Comparison of ENCODE assay signal across 8 cellular contexts in the genomic region with DNA sequence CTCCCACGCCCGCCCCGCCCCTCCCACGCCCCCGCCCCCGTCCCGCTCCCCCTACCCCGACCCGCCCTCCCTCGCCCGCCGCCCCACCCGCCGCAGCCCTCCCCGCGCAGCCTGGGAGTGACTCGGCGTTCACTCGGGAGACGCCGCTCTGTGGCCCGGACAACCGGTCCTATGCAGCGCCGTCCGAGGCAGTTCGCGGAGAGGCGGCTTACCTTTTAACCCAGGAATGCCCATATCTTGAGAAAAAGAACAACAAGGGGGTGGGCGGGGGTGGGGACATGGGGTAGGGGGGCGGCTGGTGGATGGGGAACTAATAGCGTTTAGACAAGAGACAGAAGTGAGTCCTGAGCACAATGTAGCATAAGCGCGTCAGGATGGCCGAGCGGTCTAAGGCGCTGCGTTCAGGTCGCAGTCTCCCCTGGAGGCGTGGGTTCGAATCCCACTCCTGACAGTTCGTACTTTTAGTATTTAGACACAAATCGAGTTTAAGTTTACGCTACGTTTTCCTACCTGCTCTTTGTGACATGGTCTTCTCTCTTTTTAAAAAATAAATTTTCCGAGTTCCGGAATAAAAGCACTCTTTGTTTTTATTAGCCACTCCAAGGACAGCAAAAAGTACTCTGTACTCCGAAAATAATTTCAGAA. TPM values are rescaled to one million over a fixed set of nuclear protein-coding genes. Genes with fewer than 3 reads are reported as not detected.
DNase-seq lines count a peak whose midpoint lies in the region; ATAC-seq and TF ChIP-seq lines count a peak whose summit lies in the region.

No MANE protein-coding gene starts in this region.

- H3K4me3 Mint-ChIP-seq in activated CD4-positive, alpha-beta T cell treated with anti-CD3 and anti-CD28 coated beads, Interleukin-2, amount 10 ng/mL, durations not matched to agents 24 days and 14 days: peak overlapping the region; percentile 85

- no peaks in the 10 kb centered on the region for H3K27me3 ChIP-seq in left lung

- H3K9me3 ChIP-seq in left lung: no peaks in the 10 kb centered on the region

- peaks cover 3% of the 10 kb centered on the region for H3K36me3 Mint-ChIP-seq in activated CD4-positive, alpha-beta T cell treated with anti-CD3 and anti-CD28 coated beads, Interleukin-2, amount 10 ng/mL, durations not matched to agents 24 days and 14 days (ENCODE audit: low read depth)

- peak overlapping the region; percentile 94 for H3K27ac Mint-ChIP-seq in activated CD4-positive, alpha-beta T cell treated with anti-CD3 and anti-CD28 coated beads, Interleukin-2, amount 10 ng/mL, durations not matched to agents 24 days and 14 days

- intact Hi-C loops in activated CD4-positive, alpha-beta T cell treated with anti-CD3 and anti-CD28 coated beads, Interleukin-2, amount 10 ng/mL, durations not matched to agents 24 days and 14 days (cut with micrococcal nuclease): loop anchor here (1.0 to 5.0 kb wide), 7 partner anchors 11 to 154 kb away; a partner anchor contains a TSS
- intact Hi-C loops in left lung (cut with DNase I): no loop called here

- DNase-seq in AG20443 (ENCODE audit: low spot score) (peak; percentile 97), NCI-H510A (lab: John Stamatoyannopoulos, UW) (peak; percentile 63), coronary artery (ENCODE audit: low spot score) (peak; percentile 91), left lung (peak; percentile 89 to 97)
- peak; percentile 95 for DNase-seq in activated CD4-positive, alpha-beta T cell treated with anti-CD3 and anti-CD28 coated beads, Interleukin-2, amount 10 ng/mL, durations not matched to agents 24 days and 14 days
- peak; percentile 80 to 89 for DNase-seq in stimulated activated CD4-positive, alpha-beta T cell treated with anti-CD3 and anti-CD28 coated beads, Interleukin-2, amount 100 ng/mL, for 48 hours

- H3K9me3 Mint-ChIP-seq in activated CD4-positive, alpha-beta T cell treated with anti-CD3 and anti-CD28 coated beads, Interleukin-2, amount 10 ng/mL, durations not matched to agents 24 days and 14 days: no peaks in the 10 kb centered on the region

- H3K36me3 ChIP-seq in left lung: no peaks in the 10 kb centered on the region

- TF ChIP-seq CTCF in coronary artery (IDR thresholded peaks at IDR 0.05) (no peak), left lung (IDR thresholded peaks at IDR 0.05) (no peak)

- peaks cover 32% of the 10 kb centered on the region for H3K4me1 Mint-ChIP-seq in activated CD4-positive, alpha-beta T cell treated with anti-CD3 and anti-CD28 coated beads, Interleukin-2, amount 10 ng/mL, durations not matched to agents 24 days and 14 days

- peaks cover 4 to 27% of the 10 kb centered on the region in 2 donors for H3K4me1 ChIP-seq in left lung

- H3K27me3 Mint-ChIP-seq in activated CD4-positive, alpha-beta T cell treated with anti-CD3 and anti-CD28 coated beads, Interleukin-2, amount 10 ng/mL, durations not matched to agents 24 days and 14 days: peaks cover 4% of the 10 kb centered on the region

- H3K4me3 ChIP-seq in coronary artery (peak overlapping the region; percentile 71), left lung (peak overlapping the region; percentile 42 to 50)

- H3K27ac ChIP-seq in coronary artery: peak overlapping the region; percentile 93 to 94
- H3K27ac ChIP-seq in left lung: peak overlapping the region; percentile 98

- ATAC-seq in GM19035 (IDR thresholded peaks at IDR 0.05; ENCODE audit: unreplicated experiment): peak; percentile 61
- ATAC-seq in HG03342 (IDR thresholded peaks at IDR 0.05; ENCODE audit: unreplicated experiment): peak; percentile 56
- peak; percentile 83 for ATAC-seq in left lung

RNA-seq across cellular contexts. Expression of a gene that starts 17.2 kb away (rescaled TPM):
- 81.6 and 83.4 TPM in 2 replicates for total RNA-seq in activated CD4-positive, alpha-beta T cell treated with anti-CD3 and anti-CD28 coated beads, Interleukin-2, amount 10 ng/mL, durations not matched to agents 24 days and 14 days
- total RNA-seq in left lung: 10 to 100 TPM; 41.2 to 47.2 TPM

RNA-seq across cellular contexts. Expression of a gene that starts 20.9 kb away (rescaled TPM):
- 0.07 TPM in 1 of 2 replicates, not detected in the other for total RNA-seq in activated CD4-positive, alpha-beta T cell treated with anti-CD3 and anti-CD28 coated beads, Interleukin-2, amount 10 ng/mL, durations not matched to agents 24 days and 14 days
- total RNA-seq in left lung: not detected

Comparison
In these comparisons a context has a peak if more than half of its experiments do, and no peak if none do; other contexts are left out.
1. Peak in every context shown above with its lines: DNase-seq, ATAC-seq, H3K4me3 ChIP-seq and H3K27ac ChIP-seq.